Comparison of ENCODE assay signal across 30 cellular contexts in genomic region chr21:40271169-40271568, GRCh38.
"Had no signal": no experiment of that assay in that cellular context is flagged by ENCODE, and none has a peak within 500 bp of the region (broad histone marks: within the 10 kb centered on the region; RNA-seq: fewer than 3 reads in every experiment).

No MANE protein-coding gene starts in this region.

- H3K4me1 ChIP-seq: adrenal gland, body of pancreas, breast epithelium, Peyer's patch had no signal

- DNase-seq: activated CD4-positive, alpha-beta memory T cell treated with anti-CD3 and anti-CD28 coated beads for 36 hours; activated CD4-positive, alpha-beta T cell treated with anti-CD3 and anti-CD28 coated beads for 36 hours; activated CD4-positive, alpha-beta T cell treated with anti-CD3 and anti-CD28 coated beads, Interleukin-2, amount 50 U/mL, for 1 hour; activated CD8-positive, alpha-beta memory T cell treated with anti-CD3 and anti-CD28 coated beads, Interleukin-2, amount 50 U/mL, for 4 hours; activated gamma-delta T cell treated with Interleukin-2 at 50 U/mL for 16 hours; activated naive CD4-positive, alpha-beta T cell treated with anti-CD3 and anti-CD28 coated beads for 36 hours; activated T-cell treated with anti-CD3 and anti-CD28 coated beads for 4 hours; activated T-cell treated with anti-CD3 and anti-CD28 coated beads, Interleukin-2, amount 50 U/mL, for 4 hours; adrenal gland; body of pancreas; cerebellar nuclear complex; Kasumi-1; KG1; MG63; NCI-H1092; NCI-H1436 treated with DMSO at 0.1 percent for 48 hours; NCI-H1694 treated with DMSO at 0.1 percent for 48 hours; NCI-H2029; NCI-H2171 treated with DMSO at 0.1 percent for 48 hours; NCI-H226; NCI-H524 treated with DMSO at 0.1 percent for 48 hours; PC-3; Peyer's patch; RPMI8226; T1000 had no signal

- ATAC-seq: activated CD4-positive, alpha-beta T cell treated with anti-CD3 and anti-CD28 coated beads for 36 hours; activated CD4-positive, CD25-positive, alpha-beta regulatory T cell treated with anti-CD3 and anti-CD28 coated beads, Interleukin-2, amount 50 U/mL, for 24 hours; activated naive CD4-positive, alpha-beta T cell treated with anti-CD3 and anti-CD28 coated beads, Interleukin-2, amount 50 U/mL, for 72 hours; activated T-cell treated with anti-CD3 and anti-CD28 coated beads, Interleukin-2, amount 50 U/mL, for 4 hours; body of pancreas; PC-3 had no signal

- H3K36me3 ChIP-seq: adrenal gland, breast epithelium, MG63, Peyer's patch had no signal

- H3K27ac ChIP-seq: adrenal gland, body of pancreas, breast epithelium, Peyer's patch had no signal

- H3K27me3 ChIP-seq: adrenal gland, body of pancreas, breast epithelium, Peyer's patch had no signal

- H3K4me3 ChIP-seq: adrenal gland, body of pancreas, breast epithelium, MG63, Peyer's patch had no signal

- H3K9me3 ChIP-seq: adrenal gland, body of pancreas, breast epithelium, MG63, Peyer's patch had no signal

- FAIRE-seq: astrocyte, TTC549 had no signal
